ENCODE assay signal across 11 cellular contexts in the genomic region with DNA sequence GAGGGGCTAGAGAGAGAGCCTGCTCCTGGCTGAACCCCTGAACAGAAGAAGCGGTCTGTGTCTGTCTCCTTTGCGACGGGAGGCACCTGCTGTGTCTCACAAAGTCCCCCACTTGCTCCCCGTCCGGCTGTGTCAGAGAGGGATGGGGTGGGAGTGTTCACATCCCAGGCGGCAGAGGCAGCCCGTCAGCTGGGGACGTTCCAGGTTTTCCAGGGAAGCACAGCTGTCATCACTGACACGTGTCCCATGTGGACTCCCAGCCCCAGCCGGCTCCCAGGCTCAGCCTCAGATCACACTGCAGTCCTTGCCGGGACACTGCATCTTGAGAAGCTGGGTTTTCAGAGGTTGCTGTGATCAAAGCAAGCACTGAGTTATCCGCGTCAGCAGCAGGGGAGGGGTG. TPM values are rescaled to one million over a fixed set of nuclear protein-coding genes. Genes with fewer than 3 reads are reported as not detected.
DNase-seq lines count a peak whose midpoint lies in the region; ATAC-seq and TF ChIP-seq lines count a peak whose summit lies in the region.
"Had no signal": no experiment of that assay in that cellular context is flagged by ENCODE, and none has a peak within 500 bp of the region (broad histone marks: within the 10 kb centered on the region; RNA-seq: fewer than 3 reads in every experiment).

No MANE protein-coding gene starts in this region.

- H3K36me3 ChIP-seq in right atrium auricular region (peaks cover 41% of the 10 kb centered on the region), vagina (peaks cover 0 to 38% of the 10 kb centered on the region in 2 donors)

- peak overlapping the region; percentile 92 to 95 for H3K27ac ChIP-seq in right atrium auricular region
- H3K27ac ChIP-seq in vagina, result no peak overlapping the region

- no peak for TF ChIP-seq CTCF in activated CD8-positive, alpha-beta T cell treated with anti-CD3 and anti-CD28 coated beads for 36 hours (IDR thresholded peaks at IDR 0.05)
- TF ChIP-seq CTCF in right atrium auricular region (IDR thresholded peaks at IDR 0.05), result no peak
- TF ChIP-seq CTCF in vagina (IDR thresholded peaks at IDR 0.05), result no peak

- POLR2A ChIA-PET in activated CD8-positive, alpha-beta T cell treated with anti-CD3 and anti-CD28 coated beads for 36 hours (lab: Charles Lee), result interaction anchor here (1.0 to 2.9 kb wide), 4 partner anchors 9 to 40 kb away, joined by 3 to 15 read pairs (median 7); a partner anchor contains a TSS

- in situ Hi-C loops in G401 (cut with HindIII; ENCODE audit: low sequenced_read_pairs), result no loop called here

- H3K27me3 ChIP-seq in right atrium auricular region (no peaks in the 10 kb centered on the region), vagina (no peaks in the 10 kb centered on the region)
- H3K27me3 ChIP-seq: adrenal gland, tibial nerve had no signal

- peak; percentile 69 for DNase-seq in Right ventricle myocardium inferior (ENCODE audit: missing footprints)
- no peak for DNase-seq in cardiac septum (ENCODE audit: low spot score)
- no peak for DNase-seq in activated CD8-positive, alpha-beta T cell treated with anti-CD3 and anti-CD28 coated beads for 36 hours
- DNase-seq in right atrium auricular region (ENCODE audit: low spot score), result peak; percentile 68
- DNase-seq in vagina (ENCODE audit: extremely low spot score in 2 of 2), result no peak
- no peak for DNase-seq in NCI-H446 (lab: John Stamatoyannopoulos, UW)
- no peak for DNase-seq in G401 (ENCODE audit: low spot score)
- DNase-seq: head of caudate nucleus had no signal

- peak overlapping the region; percentile 76 to 80 for H3K4me3 ChIP-seq in right atrium auricular region
- H3K4me3 ChIP-seq in vagina, result peak overlapping the region; percentile 66 to 93

- peak overlapping the region; percentile 93 for H3K4me3 Mint-ChIP-seq in activated CD8-positive, alpha-beta T cell treated with anti-CD3 and anti-CD28 coated beads for 36 hours

- CTCF ChIA-PET in activated CD8-positive, alpha-beta T cell treated with anti-CD3 and anti-CD28 coated beads for 36 hours (lab: Charles Lee), result interaction anchor here (0.9 kb wide), 1 partner anchor 115 kb away, joined by 3 read pairs; no protein-coding TSS in a partner anchor

- H3K4me1 ChIP-seq in right atrium auricular region, result peaks cover 0 to 30% of the 10 kb centered on the region in 2 donors
- H3K4me1 ChIP-seq in vagina, result peaks cover 25% of the 10 kb centered on the region

- peaks cover 10% of the 10 kb centered on the region for H3K4me1 Mint-ChIP-seq in activated CD8-positive, alpha-beta T cell treated with anti-CD3 and anti-CD28 coated beads for 36 hours (ENCODE audit: low read depth)

- H3K27me3 Mint-ChIP-seq in activated CD8-positive, alpha-beta T cell treated with anti-CD3 and anti-CD28 coated beads for 36 hours, result no peaks in the 10 kb centered on the region

- H3K9me3 Mint-ChIP-seq in activated CD8-positive, alpha-beta T cell treated with anti-CD3 and anti-CD28 coated beads for 36 hours, result no peaks in the 10 kb centered on the region

- ATAC-seq in Right ventricle myocardium inferior (peak; percentile 75), GM18858 (IDR thresholded peaks at IDR 0.05; ENCODE audit: unreplicated experiment) (no peak)
- ATAC-seq in activated CD8-positive, alpha-beta T cell treated with anti-CD3 and anti-CD28 coated beads for 36 hours, result no peak

- no peak overlapping the region for H3K27ac Mint-ChIP-seq in activated CD8-positive, alpha-beta T cell treated with anti-CD3 and anti-CD28 coated beads for 36 hours

- no peaks in the 10 kb centered on the region for H3K9me3 ChIP-seq in right atrium auricular region
- no peaks in the 10 kb centered on the region for H3K9me3 ChIP-seq in vagina
- H3K9me3 ChIP-seq: adrenal gland, tibial nerve had no signal

- intact Hi-C loops in Right ventricle myocardium inferior (cut with DNase I) (loop anchor here (2.0 to 5.0 kb wide), 3 partner anchors 36 to 72 kb away; a partner anchor contains a TSS), cardiac septum (cut with DNase I) (loop anchor here (1.0 to 10.0 kb wide), 4 partner anchors 37 to 120 kb away; a partner anchor contains a TSS), vagina (cut with DNase I) (loop anchor here (10.0 kb wide), 2 partner anchors 50 to 120 kb away; a partner anchor contains a TSS)
- intact Hi-C loops in activated CD8-positive, alpha-beta T cell treated with anti-CD3 and anti-CD28 coated beads for 36 hours (cut with micrococcal nuclease), result no loop called here

- no peak for TF ChIP-seq POLR2A in vagina (IDR thresholded peaks at IDR 0.05)

- H3K36me3 Mint-ChIP-seq in activated CD8-positive, alpha-beta T cell treated with anti-CD3 and anti-CD28 coated beads for 36 hours (ENCODE audit: low read depth), result peaks cover 10% of the 10 kb centered on the region

RNA-seq across cellular contexts. Expression of a gene that starts 1.6 kb away (rescaled TPM):
- total RNA-seq in Right ventricle myocardium inferior, result 18.9 TPM
- total RNA-seq in cardiac septum, result 17.7 TPM
- 10 to 100 TPM; 59.1 to 62.1 TPM for total RNA-seq in activated CD8-positive, alpha-beta T cell treated with anti-CD3 and anti-CD28 coated beads for 36 hours
- 10 to 100 TPM; 11.3 to 11.5 TPM for total RNA-seq in right atrium auricular region
- total RNA-seq in vagina, result 23.8 TPM
- 86.9 and 97.8 TPM in 2 replicates for total RNA-seq in G401 (2014; rRNA removed; shearing (Covaris generic))

RNA-seq across cellular contexts. Expression of a gene that starts 6.0 kb away (rescaled TPM):
- not detected for total RNA-seq in Right ventricle myocardium inferior
- total RNA-seq in cardiac septum, result not detected
- not detected for total RNA-seq in activated CD8-positive, alpha-beta T cell treated with anti-CD3 and anti-CD28 coated beads for 36 hours
- total RNA-seq in right atrium auricular region, result under 1 TPM in 1 of 2 donors, not detected in 1; 0.24 TPM
- not detected for total RNA-seq in vagina
- total RNA-seq in G401 (2014; rRNA removed; shearing (Covaris generic)), result 0.61 TPM in 1 of 2 replicates, not detected in the other
- total RNA-seq: tibial nerve had no signal

RNA-seq across cellular contexts. Expression of a gene that starts 19.9 kb away (rescaled TPM):
- total RNA-seq in Right ventricle myocardium inferior (49.5 TPM), cardiac septum (39.8 TPM), right atrium auricular region (10 to 100 TPM; 19.4 to 31.7 TPM), vagina (49.8 TPM)
- 10 to 100 TPM; 35.5 to 36.8 TPM for total RNA-seq in activated CD8-positive, alpha-beta T cell treated with anti-CD3 and anti-CD28 coated beads for 36 hours
- 195 and 203 TPM in 2 replicates for total RNA-seq in G401 (2014; rRNA removed; shearing (Covaris generic))

RNA-seq across cellular contexts. Expression of a gene that starts 38.8 kb away (rescaled TPM):
- 30.7 TPM for total RNA-seq in Right ventricle myocardium inferior
- 19.8 TPM for total RNA-seq in cardiac septum
- 10 to 100 TPM; 12.9 to 14.3 TPM for total RNA-seq in activated CD8-positive, alpha-beta T cell treated with anti-CD3 and anti-CD28 coated beads for 36 hours
- total RNA-seq in right atrium auricular region, result 10 to 100 TPM; 35.1 to 42.2 TPM
- total RNA-seq in vagina, result 33.1 TPM
- total RNA-seq in G401 (2014; rRNA removed; shearing (Covaris generic)), result not detected in 2 replicates

RNA-seq across cellular contexts. Expression of a gene that starts 50.4 kb away (rescaled TPM):
- total RNA-seq in Right ventricle myocardium inferior (1.7 TPM), cardiac septum (0.94 TPM), right atrium auricular region (not detected), vagina (not detected)
- 1 to 10 TPM; 1.3 to 1.4 TPM for total RNA-seq in activated CD8-positive, alpha-beta T cell treated with anti-CD3 and anti-CD28 coated beads for 36 hours
- 0.75 TPM in 1 of 2 replicates, not detected in the other for total RNA-seq in G401 (2014; rRNA removed; shearing (Covaris generic))

Comparison
In these comparisons a context has a peak if more than half of its experiments do, and no peak if none do; other contexts are left out.
1. DNase-seq: peak in Right ventricle myocardium inferior (single experiment) and right atrium auricular region (single experiment); none in cardiac septum (single experiment), activated CD8-positive, alpha-beta T cell treated with anti-CD3 and anti-CD28 coated beads for 36 hours (single experiment), vagina (0 of 2), NCI-H446 (0 of 2) and G401 (single experiment).